In genomic region chr1:160171352-160171751, GRCh38 we compare ENCODE assay signal across 20 cellular contexts. TPM values are rescaled to one million over a fixed set of nuclear protein-coding genes. Genes with fewer than 3 reads are reported as not detected.
DNase-seq lines count a peak whose midpoint lies in the region; ATAC-seq and TF ChIP-seq lines count a peak whose summit lies in the region.
"Had no signal": no experiment of that assay in that cellular context is flagged by ENCODE, and none has a peak within 500 bp of the region (broad histone marks: within the 10 kb centered on the region; RNA-seq: fewer than 3 reads in every experiment).

No MANE protein-coding gene starts in this region.

- no peak overlapping the region for H2BK15ac ChIP-seq in mesendoderm (replicated peaks; ENCODE audit: low read depth)

- peak overlapping the region; percentile 54 for H2BK5ac ChIP-seq in mesendoderm (ENCODE audit: low read length)

- no peak overlapping the region for H2BK120ac ChIP-seq in mesendoderm (ENCODE audit: low read depth, low read length)

- H3K4me3 ChIP-seq in BLaER1 (no peak overlapping the region), HUES6 (ENCODE audit: low read depth, low read length) (peak overlapping the region; percentile 3; the same call in 1 of the 2 replicates), brain microvascular endothelial cell (ENCODE audit: low read depth, low read length) (no peak overlapping the region), mesendoderm (ENCODE audit: low read length) (no peak overlapping the region)
- H3K4me3 ChIP-seq: esophagus muscularis mucosa, GM12878, left lung, mucosa of descending colon, Peyer's patch, uterus had no signal

- H3K9me3 ChIP-seq in BLaER1 (no peaks in the 10 kb centered on the region), HUES6 (ENCODE audit: control insufficient read depth, insufficient read depth, low read depth, low read length) (no peaks in the 10 kb centered on the region)
- H3K9me3 ChIP-seq: esophagus muscularis mucosa, left lung, mucosa of descending colon, Peyer's patch, uterus had no signal

- H3K23ac ChIP-seq in mesendoderm (ENCODE audit: low read length), result no peak overlapping the region

- no CpG with 5 or more reads among the region's 4 CpGs for WGBS in mesendoderm (ENCODE audit: extremely low coverage, insufficient coverage, low lambda C conversion rate)

- TF ChIP-seq CTCF in brain microvascular endothelial cell (IDR thresholded peaks at IDR 0.05; ENCODE audit: low read depth, low read length, missing control alignments), result no peak

- H3K27me3 ChIP-seq in BLaER1 (no peaks in the 10 kb centered on the region), HUES6 (ENCODE audit: control insufficient read depth, insufficient read depth, low read length) (no peaks in the 10 kb centered on the region), brain microvascular endothelial cell (replicated peaks) (no peaks in the 10 kb centered on the region), mesendoderm (ENCODE audit: insufficient read depth, low read length, poor library complexity) (no peaks in the 10 kb centered on the region)
- H3K27me3 ChIP-seq: esophagus muscularis mucosa, Peyer's patch, uterus had no signal

- H3K9ac ChIP-seq in BLaER1 (no peak overlapping the region), HUES6 (ENCODE audit: low read length) (peak overlapping the region; percentile 94), mesendoderm (ENCODE audit: low read length) (no peak overlapping the region)

- DNase-seq in brain microvascular endothelial cell (peak; percentile 29), mesendoderm (peak; percentile 73), KG1 (lab: John Stamatoyannopoulos, UW) (no peak)
- DNase-seq: activated CD4-positive, alpha-beta memory T cell treated with anti-CD3 and anti-CD28 coated beads, Interleukin-2, amount 10 ng/mL, durations not matched to agents 7 days and 5 days; activated T-cell treated with anti-CD3 and anti-CD28 coated beads, Interleukin-2, amount 50 U/mL, for 72 hours; hypothalamus; left lung; mucosa of descending colon; NCI-H1417 treated with DMSO at 0.1 percent for 48 hours; NCI-H2171; Peyer's patch; uterus had no signal

- no peak overlapping the region for H4K5ac ChIP-seq in mesendoderm (ENCODE audit: low read length)

- H4K8ac ChIP-seq in mesendoderm (ENCODE audit: low read depth, low read length), result no peak overlapping the region

- H3K79me1 ChIP-seq in mesendoderm (ENCODE audit: low read length), result no peaks in the 10 kb centered on the region

- H4K20me1 ChIP-seq in BLaER1, result no peaks in the 10 kb centered on the region

- H3K27ac ChIP-seq in BLaER1 (peak overlapping the region; percentile 79; the same call in 1 of the 2 replicates), HUES6 (ENCODE audit: low read depth, low read length) (peak overlapping the region; percentile 98; the same call in 1 of the 2 replicates), brain microvascular endothelial cell (no peak overlapping the region), mesendoderm (ENCODE audit: low read depth, low read length) (peak overlapping the region; percentile 66)
- H3K27ac ChIP-seq: esophagus muscularis mucosa, HL-60, left lung, Peyer's patch, uterus had no signal

- H3K36me3 ChIP-seq in BLaER1, result no peaks in the 10 kb centered on the region
- no peaks in the 10 kb centered on the region for H3K36me3 ChIP-seq in HUES6 (ENCODE audit: control insufficient read depth, insufficient read depth, low read length)
- no peaks in the 10 kb centered on the region for H3K36me3 ChIP-seq in brain microvascular endothelial cell (replicated peaks)
- no peaks in the 10 kb centered on the region for H3K36me3 ChIP-seq in mesendoderm (ENCODE audit: control insufficient read depth, insufficient read depth, low read length)
- H3K36me3 ChIP-seq: esophagus muscularis mucosa, left lung, Peyer's patch, uterus had no signal

- ATAC-seq in GM18502 (IDR thresholded peaks at IDR 0.05; ENCODE audit: poor library complexity, unreplicated experiment), result no peak
- no peak for ATAC-seq in GM18505 (IDR thresholded peaks at IDR 0.05; ENCODE audit: unreplicated experiment)
- no peak for ATAC-seq in GM21360 (IDR thresholded peaks at IDR 0.05; ENCODE audit: unreplicated experiment)
- ATAC-seq: activated T-cell treated with anti-CD3 and anti-CD28 coated beads, Interleukin-2, amount 50 U/mL, for 72 hours; GM12878; left lung; mucosa of descending colon had no signal

- no peak for TF ChIP-seq POLR2A in GM18505 (IDR thresholded peaks at IDR 0.05; ENCODE audit: borderline replicate concordance, extremely low read depth, insufficient read depth, insufficient read length)

- H3K4me2 ChIP-seq in BLaER1 (peak overlapping the region; percentile 95), mesendoderm (ENCODE audit: low read length) (no peak overlapping the region)

- H3K18ac ChIP-seq in mesendoderm (ENCODE audit: low read length), result peak overlapping the region; percentile 93

- H3K4ac ChIP-seq in mesendoderm (ENCODE audit: low read depth, low read length), result peak overlapping the region; percentile 18

- H3K56ac ChIP-seq in mesendoderm (ENCODE audit: low read length), result peak overlapping the region; percentile 81

- H3K4me1 ChIP-seq in BLaER1 (peaks cover 53% of the 10 kb centered on the region), HUES6 (ENCODE audit: control insufficient read depth, insufficient read depth, low read length) (peaks cover 61% of the 10 kb centered on the region), mesendoderm (ENCODE audit: control insufficient read depth, low read depth, low read length) (peaks cover 22% of the 10 kb centered on the region)
- H3K4me1 ChIP-seq: esophagus muscularis mucosa, Peyer's patch, uterus had no signal

- H3K79me2 ChIP-seq in mesendoderm (ENCODE audit: control insufficient read depth, insufficient read depth, low read length), result no peaks in the 10 kb centered on the region

- H2AK5ac ChIP-seq in mesendoderm (ENCODE audit: low read length), result peak overlapping the region; percentile 3

- in situ Hi-C loops in brain microvascular endothelial cell (cut with HindIII; ENCODE audit: low pct_ligation_motif_present, low sequenced_read_pairs), result no loop called here

RNA-seq across cellular contexts. Expression of gene CASQ1, which starts 19.0 kb away (rescaled TPM):
- 2.6 TPM for polyA plus RNA-seq in mesendoderm (2013, experiment 1 of 2)
- 2.5 TPM for polyA plus RNA-seq in mesendoderm (2013, experiment 2 of 2)

RNA-seq across cellular contexts. Expression of gene ATP1A4, which starts 19.9 kb away (rescaled TPM):
- polyA plus RNA-seq in mesendoderm (2013, experiment 1 of 2), result 0.56 TPM
- 0.42 TPM for polyA plus RNA-seq in mesendoderm (2013, experiment 2 of 2)

RNA-seq across cellular contexts. Expression of gene PEA15, which starts 33.8 kb away (rescaled TPM):
- 260 TPM for polyA plus RNA-seq in mesendoderm (2013, experiment 1 of 2)
- polyA plus RNA-seq in mesendoderm (2013, experiment 2 of 2), result 272 TPM

RNA-seq across cellular contexts. Expression of gene ATP1A2, which starts 55.8 kb away (rescaled TPM):
- polyA plus RNA-seq in mesendoderm (2013, experiment 1 of 2), result 4.3 TPM
- polyA plus RNA-seq in mesendoderm (2013, experiment 2 of 2), result 4.0 TPM
